Comparison of ENCODE assay signal across 32 cellular contexts in genomic region chr20:19367591-19367990, GRCh38.
"Had no signal": no experiment of that assay in that cellular context is flagged by ENCODE, and none has a peak within 500 bp of the region (broad histone marks: within the 10 kb centered on the region; RNA-seq: fewer than 3 reads in every experiment).

No MANE protein-coding gene starts in this region.

- H3K4me1 Mint-ChIP-seq: activated B cell treated with CpG ODN at 0.5 μM for 24 hours; activated CD4-positive, alpha-beta T cell treated with anti-CD3 and anti-CD28 coated beads, Interleukin-2, amount 10 ng/mL, durations not matched to agents 24 days and 14 days; activated naive CD8-positive, alpha-beta T cell treated with anti-CD3 and anti-CD28 coated beads for 36 hours; activated T-helper 17 cell treated with anti-CD3 and anti-CD28 coated beads, Interleukin-2, amount 50 U/mL, for 72 hours; T-cell; T-helper 17 cell had no signal

- H3K4me1 ChIP-seq: adrenal gland, body of pancreas, breast epithelium had no signal

- H3K27me3 ChIP-seq: adrenal gland, body of pancreas, brain microvascular endothelial cell, breast epithelium had no signal

- H3K9me3 Mint-ChIP-seq: activated B cell treated with CpG ODN at 0.5 μM for 24 hours; activated CD4-positive, alpha-beta memory T cell treated with anti-CD3 and anti-CD28 coated beads for 36 hours; activated CD4-positive, alpha-beta T cell treated with anti-CD3 and anti-CD28 coated beads, Interleukin-2, amount 10 ng/mL, durations not matched to agents 24 days and 14 days; activated CD8-positive, alpha-beta T cell treated with anti-CD3 and anti-CD28 coated beads for 36 hours; activated naive CD4-positive, alpha-beta T cell treated with anti-CD3 and anti-CD28 coated beads for 36 hours; activated naive CD8-positive, alpha-beta T cell treated with anti-CD3 and anti-CD28 coated beads for 36 hours; activated T-cell treated with anti-CD3 and anti-CD28 coated beads, Interleukin-2, amount 50 U/mL, for 4 hours; activated T-cell treated with anti-CD3 and anti-CD28 coated beads, Interleukin-2, amount 50 U/mL, for 72 hours; activated T-helper 17 cell treated with anti-CD3 and anti-CD28 coated beads, Interleukin-2, amount 50 U/mL, for 72 hours had no signal

- DNase-seq: activated B cell treated with CpG ODN at 0.5 μM for 24 hours; activated CD4-positive, alpha-beta memory T cell treated with anti-CD3 and anti-CD28 coated beads for 36 hours; activated CD4-positive, alpha-beta T cell treated with anti-CD3 and anti-CD28 coated beads for 4 hours; activated CD4-positive, alpha-beta T cell treated with anti-CD3 and anti-CD28 coated beads, Interleukin-2, amount 10 ng/mL, durations not matched to agents 24 days and 14 days; activated CD4-positive, alpha-beta T cell treated with anti-CD3 and anti-CD28 coated beads, Interleukin-2, amount 50 U/mL, for 1 hour; activated CD4-positive, alpha-beta T cell treated with anti-CD3 and anti-CD28 coated beads, Interleukin-2, amount 50 U/mL, for 4 hours; activated CD4-positive, CD25-positive, alpha-beta regulatory T cell treated with anti-CD3 and anti-CD28 coated beads, Interleukin-2, amount 50 U/mL, for 72 hours; activated CD8-positive, alpha-beta memory T cell treated with anti-CD3 and anti-CD28 coated beads, Interleukin-2, amount 50 U/mL, for 4 hours; activated CD8-positive, alpha-beta T cell treated with anti-CD3 and anti-CD28 coated beads for 36 hours; activated effector memory CD4-positive, alpha-beta T cell treated with anti-CD3 and anti-CD28 coated beads, Interleukin-2, amount 50 U/mL, for 16 hours; activated gamma-delta T cell treated with Interleukin-2 at 50 U/mL for 16 hours; activated naive CD4-positive, alpha-beta T cell; activated naive CD4-positive, alpha-beta T cell treated with anti-CD3 and anti-CD28 coated beads for 36 hours; activated naive CD4-positive, alpha-beta T cell treated with anti-CD3 and anti-CD28 coated beads, Interleukin-2, amount 50 U/mL, for 16 hours; activated naive CD8-positive, alpha-beta T cell treated with anti-CD3 and anti-CD28 coated beads for 36 hours; activated T-cell treated with anti-CD3 and anti-CD28 coated beads for 4 hours; activated T-cell treated with anti-CD3 and anti-CD28 coated beads, Interleukin-2, amount 50 U/mL, for 1 hour; activated T-cell treated with anti-CD3 and anti-CD28 coated beads, Interleukin-2, amount 50 U/mL, for 4 hours; activated T-cell treated with anti-CD3 and anti-CD28 coated beads, Interleukin-2, amount 50 U/mL, for 72 hours; adrenal gland; amniotic stem cell; aorta; body of pancreas; brain microvascular endothelial cell; central memory CD4-positive, alpha-beta T cell; T-cell; T-helper 17 cell had no signal

- H3K27ac Mint-ChIP-seq: activated B cell treated with CpG ODN at 0.5 μM for 24 hours; activated CD4-positive, alpha-beta memory T cell treated with anti-CD3 and anti-CD28 coated beads for 36 hours; activated CD4-positive, alpha-beta T cell treated with anti-CD3 and anti-CD28 coated beads, Interleukin-2, amount 10 ng/mL, durations not matched to agents 24 days and 14 days; activated CD8-positive, alpha-beta T cell treated with anti-CD3 and anti-CD28 coated beads for 36 hours; activated naive CD4-positive, alpha-beta T cell treated with anti-CD3 and anti-CD28 coated beads for 36 hours; activated naive CD4-positive, alpha-beta T cell treated with anti-CD3 and anti-CD28 coated beads, Interleukin-2, amount 50 U/mL, for 72 hours; activated naive CD8-positive, alpha-beta T cell treated with anti-CD3 and anti-CD28 coated beads for 36 hours; activated T-cell treated with anti-CD3 and anti-CD28 coated beads, Interleukin-2, amount 50 U/mL, for 72 hours; activated T-helper 1 cell treated with anti-CD3 and anti-CD28 coated beads, Interleukin-12 subunit alpha, Interleukin-12 subunit beta, Interleukin-2, Interleukin-4 antibody, amounts not matched to agents 30 ng/mL and 10 ng/mL and 1 ng/mL, durations not matched to agents 14 hours and 24 hours and 36 hours; activated T-helper 17 cell treated with anti-CD3 and anti-CD28 coated beads, Interleukin-2, amount 50 U/mL, for 72 hours; T-cell; T-helper 17 cell had no signal

- H3K36me3 ChIP-seq: adrenal gland, brain microvascular endothelial cell, breast epithelium had no signal

- H3K36me3 Mint-ChIP-seq: activated CD4-positive, alpha-beta memory T cell treated with anti-CD3 and anti-CD28 coated beads for 36 hours; activated naive CD4-positive, alpha-beta T cell treated with anti-CD3 and anti-CD28 coated beads, Interleukin-2, amount 50 U/mL, for 72 hours; activated naive CD8-positive, alpha-beta T cell treated with anti-CD3 and anti-CD28 coated beads for 36 hours; T-cell had no signal

- H3K4me3 ChIP-seq: adrenal gland, body of pancreas, breast epithelium had no signal

- H3K4me3 Mint-ChIP-seq: activated B cell treated with CpG ODN at 0.5 μM for 24 hours; activated CD4-positive, alpha-beta memory T cell treated with anti-CD3 and anti-CD28 coated beads for 36 hours; activated CD4-positive, alpha-beta T cell treated with anti-CD3 and anti-CD28 coated beads, Interleukin-2, amount 10 ng/mL, durations not matched to agents 24 days and 14 days; activated CD8-positive, alpha-beta T cell treated with anti-CD3 and anti-CD28 coated beads for 36 hours; activated naive CD4-positive, alpha-beta T cell treated with anti-CD3 and anti-CD28 coated beads for 36 hours; activated naive CD8-positive, alpha-beta T cell treated with anti-CD3 and anti-CD28 coated beads for 36 hours; activated T-cell treated with anti-CD3 and anti-CD28 coated beads, Interleukin-2, amount 50 U/mL, for 4 hours; activated T-cell treated with anti-CD3 and anti-CD28 coated beads, Interleukin-2, amount 50 U/mL, for 72 hours; activated T-helper 1 cell treated with anti-CD3 and anti-CD28 coated beads, Interleukin-12 subunit alpha, Interleukin-12 subunit beta, Interleukin-2, Interleukin-4 antibody, amounts not matched to agents 30 ng/mL and 10 ng/mL and 1 ng/mL, durations not matched to agents 14 hours and 24 hours and 36 hours; activated T-helper 17 cell treated with anti-CD3 and anti-CD28 coated beads, Interleukin-2, amount 50 U/mL, for 72 hours; T-cell; T-helper 17 cell had no signal

- H3K9me3 ChIP-seq: adrenal gland, body of pancreas, breast epithelium had no signal

- H3K27ac ChIP-seq: adrenal gland, body of pancreas, brain microvascular endothelial cell, breast epithelium, VCaP had no signal

- H3K27me3 Mint-ChIP-seq: activated CD4-positive, alpha-beta memory T cell treated with anti-CD3 and anti-CD28 coated beads for 36 hours; activated CD4-positive, alpha-beta T cell treated with anti-CD3 and anti-CD28 coated beads, Interleukin-2, amount 10 ng/mL, durations not matched to agents 24 days and 14 days; activated naive CD8-positive, alpha-beta T cell treated with anti-CD3 and anti-CD28 coated beads for 36 hours; T-cell; T-helper 17 cell had no signal
